Comparison of ENCODE assay signal across 13 cellular contexts in the genomic region with DNA sequence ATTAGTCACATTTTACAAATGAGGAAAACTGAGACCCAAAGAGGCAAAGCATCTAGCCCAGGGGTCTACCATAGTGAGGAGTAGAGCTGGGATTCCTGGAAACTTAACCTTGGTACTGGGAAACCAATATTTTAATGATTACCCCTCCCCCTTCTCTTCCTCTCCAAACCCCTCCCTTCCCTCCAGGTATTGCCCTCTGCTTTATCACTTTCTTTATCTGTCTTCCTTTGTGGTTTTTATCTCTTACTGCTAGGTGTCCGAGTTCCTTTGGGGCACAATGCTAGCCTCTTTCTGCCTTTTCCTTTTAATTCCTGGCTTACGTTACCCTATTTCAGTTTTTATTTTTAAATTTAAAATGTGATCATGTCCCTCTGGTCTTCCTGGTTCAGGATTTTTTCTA. TPM values are rescaled to one million over a fixed set of nuclear protein-coding genes. Genes with fewer than 3 reads are reported as not detected.
DNase-seq lines count a peak whose midpoint lies in the region; ATAC-seq and TF ChIP-seq lines count a peak whose summit lies in the region.
"Had no signal": no experiment of that assay in that cellular context is flagged by ENCODE, and none has a peak within 500 bp of the region (broad histone marks: within the 10 kb centered on the region; RNA-seq: fewer than 3 reads in every experiment).

No MANE protein-coding gene starts in this region.

- no peak for DNase-seq in right cardiac atrium
- no peak for DNase-seq in left cardiac atrium
- no peak for DNase-seq in choroid plexus epithelial cell (ENCODE audit: low read depth)
- DNase-seq in vagina (ENCODE audit: extremely low spot score in 2 of 2), result no peak
- no peak for DNase-seq in DMS53 (lab: John Stamatoyannopoulos, UW)
- no peak for DNase-seq in stimulated activated CD4-positive, alpha-beta T cell treated with anti-CD3 and anti-CD28 coated beads, Interleukin-1b, Interleukin-23, amount 100 ng/mL, for 48 hours
- DNase-seq: effector CD8-positive, alpha-beta T cell; NCI-H2029; stimulated activated CD4-positive, alpha-beta T cell treated with anti-CD3 and anti-CD28 coated beads, Interleukin-4, amount 100 ng/mL, for 4 hours had no signal

- no peak for TF ChIP-seq POLR2A in vagina (IDR thresholded peaks at IDR 0.05)

- H3K27ac ChIP-seq in right cardiac atrium (ENCODE audit: low read length) (peak overlapping the region; percentile 81), muscle layer of duodenum (ENCODE audit: low read length) (peak overlapping the region; percentile 100), vagina (peak overlapping the region; percentile 99)
- H3K27ac ChIP-seq: BLaER1 had no signal

- peaks cover 3% of the 10 kb centered on the region for H3K4me1 ChIP-seq in right cardiac atrium (ENCODE audit: control insufficient read depth, insufficient read depth, low read length)
- H3K4me1 ChIP-seq in muscle layer of duodenum (ENCODE audit: control insufficient read depth in 1 of 2, insufficient read depth in 2 of 2, low read length in 2 of 2), result peaks cover 10 to 18% of the 10 kb centered on the region in 2 donors
- H3K4me1 ChIP-seq in vagina, result peaks cover 24% of the 10 kb centered on the region

- 49% methylated on average over 2 of the region's 2 CpGs for WGBS in right cardiac atrium

- intact Hi-C loops in right cardiac atrium (cut with DNase I) (loop anchor here in 1 of 4 donors (10.0 kb wide), 1 partner anchor 61 kb away; no protein-coding TSS in a partner anchor), left cardiac atrium (cut with DNase I) (no loop called here), vagina (cut with DNase I) (no loop called here)

- peaks cover 8 to 39% of the 10 kb centered on the region in 2 donors for H3K36me3 ChIP-seq in muscle layer of duodenum (ENCODE audit: control insufficient read depth in 1 of 2, insufficient read depth in 2 of 2, low read length in 2 of 2)
- H3K36me3 ChIP-seq in vagina, result peaks cover 0 to 27% of the 10 kb centered on the region in 2 donors

- H3K27me3 ChIP-seq in right cardiac atrium (ENCODE audit: control insufficient read depth, insufficient read depth), result no peaks in the 10 kb centered on the region
- H3K27me3 ChIP-seq in muscle layer of duodenum (ENCODE audit: low read depth, low read length), result no peaks in the 10 kb centered on the region
- no peaks in the 10 kb centered on the region for H3K27me3 ChIP-seq in vagina
- H3K27me3 ChIP-seq: BLaER1 had no signal

- H3K4me3 ChIP-seq in right cardiac atrium (ENCODE audit: low read length), result peak overlapping the region; percentile 92
- peak overlapping the region; percentile 97 for H3K4me3 ChIP-seq in choroid plexus epithelial cell (ENCODE audit: low read depth, low read length)
- H3K4me3 ChIP-seq in muscle layer of duodenum (ENCODE audit: low read depth in 1 of 2, low read length in 2 of 2), result peak overlapping the region; percentile 90 to 97
- peak overlapping the region; percentile 82 to 87 for H3K4me3 ChIP-seq in vagina
- H3K4me3 ChIP-seq: BLaER1 had no signal

- H3K9me3 ChIP-seq in right cardiac atrium (ENCODE audit: control insufficient read depth, low read length) (no peaks in the 10 kb centered on the region), muscle layer of duodenum (ENCODE audit: control insufficient read depth in 1 of 2, low read length in 2 of 2) (no peaks in the 10 kb centered on the region), vagina (no peaks in the 10 kb centered on the region)
- H3K9me3 ChIP-seq: BLaER1 had no signal

- no peak for ATAC-seq in right cardiac atrium
- no peak for ATAC-seq in left cardiac atrium
- no peak for ATAC-seq in esophagus mucosa

- TF ChIP-seq CTCF in choroid plexus epithelial cell (conservative IDR thresholded peaks at IDR 0.05; ENCODE audit: low read depth, low read length) (no peak), vagina (IDR thresholded peaks at IDR 0.05) (no peak)

RNA-seq across cellular contexts. Expression of a gene that starts 2.8 kb away (rescaled TPM):
- total RNA-seq in right cardiac atrium, result 100 to 1,000 TPM; 212 to 302 (median 279) TPM
- polyA plus RNA-seq in right cardiac atrium, result 208 TPM
- 100 to 1,000 TPM; 167 to 280 TPM for total RNA-seq in left cardiac atrium
- total RNA-seq in vagina, result 90.6 TPM
- total RNA-seq in esophagus mucosa, result 8.1 TPM

RNA-seq across cellular contexts. Expression of a gene that starts 36.6 kb away (rescaled TPM):
- total RNA-seq in right cardiac atrium, result not detected
- polyA plus RNA-seq in right cardiac atrium, result 0.07 TPM
- not detected for total RNA-seq in left cardiac atrium
- total RNA-seq in vagina, result not detected
- not detected for total RNA-seq in esophagus mucosa
- total RNA-seq: lower leg skin had no signal

RNA-seq across cellular contexts. Expression of a gene that starts 43.5 kb away (rescaled TPM):
- total RNA-seq in right cardiac atrium (under 1 TPM; 0.60 to 0.81 (median 0.75) TPM), left cardiac atrium (under 1 TPM in 1 of 2 donors, not detected in 1; 0.60 TPM), vagina (not detected), esophagus mucosa (0.24 TPM)
- 0.27 TPM for polyA plus RNA-seq in right cardiac atrium
- total RNA-seq: lower leg skin had no signal

Comparison
In these comparisons a context has a peak if more than half of its experiments do, and no peak if none do; other contexts are left out.
1. RNA of a gene that starts 2.8 kb away (total RNA-seq): 212 to 302 TPM in right cardiac atrium, 167 to 280 TPM in left cardiac atrium and 90.6 TPM in vagina (single experiment); 8.1 TPM in esophagus mucosa (single experiment); every median in the first group is over 10 times any median in the second.
2. Peak in every context shown above with its lines, with median percentiles within 50 percentile points of each other: H3K27ac ChIP-seq and H3K4me3 ChIP-seq.